ENCODE assay signal across 11 cellular contexts in genomic region chr1:12556957-12557935, GRCh38.
A peak's percentile ranks its signal among the peaks of the same experiment; 100 is the strongest.
DNase-seq lines count a peak whose midpoint lies in the region; ATAC-seq and TF ChIP-seq lines count a peak whose summit lies in the region.
"Had no signal": no experiment of that assay in that cellular context is flagged by ENCODE, and none has a peak within 500 bp of the region (broad histone marks: within the 10 kb centered on the region; RNA-seq: fewer than 3 reads in every experiment).

No MANE protein-coding gene starts in this region.

- no peaks in the 10 kb centered on the region for H3K9me3 ChIP-seq in ascending aorta
- no peaks in the 10 kb centered on the region for H3K9me3 ChIP-seq in right lobe of liver

- peaks cover 16 to 46% of the 10 kb centered on the region in 2 donors for H3K4me1 ChIP-seq in ascending aorta
- H3K4me1 ChIP-seq in right lobe of liver = no peaks in the 10 kb centered on the region

- peaks cover 7% of the 10 kb centered on the region in 2 donors for H3K4me1 Mint-ChIP-seq in stimulated activated naive B cell treated with anti-CD40 and anti-IgM and Interleukin-4, amounts not matched to agents 10 μg/mL and 1 μg/mL and 100 μg/mL, for 72 hours
- H3K4me1 Mint-ChIP-seq in activated T-helper 1 cell treated with anti-CD3 and anti-CD28 coated beads, Interleukin-12 subunit alpha, Interleukin-12 subunit beta, Interleukin-2, Interleukin-4 antibody, amounts not matched to agents 30 ng/mL and 10 ng/mL and 1 ng/mL, durations not matched to agents 14 hours and 24 hours and 36 hours (ENCODE audit: low read depth) = no peaks in the 10 kb centered on the region

- no peak for TF ChIP-seq CTCF in ascending aorta (IDR thresholded peaks at IDR 0.05)
- TF ChIP-seq CTCF in right lobe of liver (IDR thresholded peaks at IDR 0.05) = no peak

- H3K27me3 Mint-ChIP-seq in stimulated activated naive B cell treated with anti-CD40 and anti-IgM and Interleukin-4, amounts not matched to agents 10 μg/mL and 1 μg/mL and 100 μg/mL, for 72 hours = peaks cover 0 to 6% of the 10 kb centered on the region in 2 donors
- H3K27me3 Mint-ChIP-seq in activated T-helper 1 cell treated with anti-CD3 and anti-CD28 coated beads, Interleukin-12 subunit alpha, Interleukin-12 subunit beta, Interleukin-2, Interleukin-4 antibody, amounts not matched to agents 30 ng/mL and 10 ng/mL and 1 ng/mL, durations not matched to agents 14 hours and 24 hours and 36 hours (ENCODE audit: insufficient read depth) = peaks cover 2% of the 10 kb centered on the region
- H3K27me3 Mint-ChIP-seq: activated naive CD8-positive, alpha-beta T cell treated with anti-CD3 and anti-CD28 coated beads, Interleukin-2, amount 50 U/mL, for 24 hours had no signal

- no peak overlapping the region for H3K27ac Mint-ChIP-seq in stimulated activated naive B cell treated with anti-CD40 and anti-IgM and Interleukin-4, amounts not matched to agents 10 μg/mL and 1 μg/mL and 100 μg/mL, for 72 hours
- no peak overlapping the region for H3K27ac Mint-ChIP-seq in activated T-helper 1 cell treated with anti-CD3 and anti-CD28 coated beads, Interleukin-12 subunit alpha, Interleukin-12 subunit beta, Interleukin-2, Interleukin-4 antibody, amounts not matched to agents 30 ng/mL and 10 ng/mL and 1 ng/mL, durations not matched to agents 14 hours and 24 hours and 36 hours
- H3K27ac Mint-ChIP-seq: activated naive CD8-positive, alpha-beta T cell treated with anti-CD3 and anti-CD28 coated beads, Interleukin-2, amount 50 U/mL, for 24 hours had no signal

- H3K27ac ChIP-seq in ascending aorta = peak overlapping the region; percentile 85 to 91
- peak overlapping the region in 1 of 3 donors; percentile 26 for H3K27ac ChIP-seq in right lobe of liver
- H3K27ac ChIP-seq in skin epidermis = peak overlapping the region in 13 of 21 experiments; percentile 24 to 75 (median 47)

- WGBS in right lobe of liver (ENCODE audit: insufficient coverage, low coverage, low lambda C conversion rate, missing lambda C conversion rate) = 67% methylated on average over 4 of the region's 17 CpGs

- ATAC-seq in right lobe of liver = no peak
- ATAC-seq in stimulated activated naive B cell treated with anti-CD40 and anti-IgM and Interleukin-4, amounts not matched to agents 10 μg/mL and 1 μg/mL and 100 μg/mL, for 72 hours (replicated peaks) = no peak
- ATAC-seq: activated naive CD8-positive, alpha-beta T cell treated with anti-CD3 and anti-CD28 coated beads, Interleukin-2, amount 50 U/mL, for 24 hours had no signal

- H3K27me3 ChIP-seq in ascending aorta = no peaks in the 10 kb centered on the region
- H3K27me3 ChIP-seq in right lobe of liver = no peaks in the 10 kb centered on the region

- peaks cover 5 to 8% of the 10 kb centered on the region in 2 donors for H3K9me3 Mint-ChIP-seq in stimulated activated naive B cell treated with anti-CD40 and anti-IgM and Interleukin-4, amounts not matched to agents 10 μg/mL and 1 μg/mL and 100 μg/mL, for 72 hours
- H3K9me3 Mint-ChIP-seq in activated T-helper 1 cell treated with anti-CD3 and anti-CD28 coated beads, Interleukin-12 subunit alpha, Interleukin-12 subunit beta, Interleukin-2, Interleukin-4 antibody, amounts not matched to agents 30 ng/mL and 10 ng/mL and 1 ng/mL, durations not matched to agents 14 hours and 24 hours and 36 hours = peaks cover 2% of the 10 kb centered on the region

- DNase-seq in EH (ENCODE audit: low read depth) (peak; percentile 79), ascending aorta (ENCODE audit: low spot score in 2 of 2) (no peak), right lobe of liver (peak in 2 of 3 donors; percentile 17 to 29), SIG-M5 treated with dmso at 0.1 percent for 504 hours (lab: John Stamatoyannopoulos, UW; ENCODE audit: unreplicated experiment) (no peak), NCI-H1105 (lab: John Stamatoyannopoulos, UW) (no peak)
- DNase-seq in stimulated activated naive B cell treated with anti-CD40 and anti-IgM and Interleukin-4, amounts not matched to agents 10 μg/mL and 1 μg/mL and 100 μg/mL, for 72 hours = no peak
- no peak for DNase-seq in activated T-helper 1 cell treated with anti-CD3 and anti-CD28 coated beads, Interleukin-12 subunit alpha, Interleukin-12 subunit beta, Interleukin-2, Interleukin-4 antibody, amounts not matched to agents 30 ng/mL and 10 ng/mL and 1 ng/mL, durations not matched to agents 14 hours and 24 hours and 36 hours (ENCODE audit: low spot score)
- DNase-seq: activated CD4-positive, alpha-beta T cell treated with anti-CD3 and anti-CD28 coated beads, Interleukin-2, amount 50 U/mL, for 4 hours; activated naive CD8-positive, alpha-beta T cell treated with anti-CD3 and anti-CD28 coated beads, Interleukin-2, amount 50 U/mL, for 24 hours; NCI-H526 treated with DMSO at 0.1 percent for 48 hours had no signal

- no peak for TF ChIP-seq POLR2A in right lobe of liver (IDR thresholded peaks at IDR 0.05)

- H3K4me3 ChIP-seq in ascending aorta (no peak overlapping the region), right lobe of liver (no peak overlapping the region), skin epidermis (no peak overlapping the region)

- H3K4me3 Mint-ChIP-seq in stimulated activated naive B cell treated with anti-CD40 and anti-IgM and Interleukin-4, amounts not matched to agents 10 μg/mL and 1 μg/mL and 100 μg/mL, for 72 hours = no peak overlapping the region
- H3K4me3 Mint-ChIP-seq in activated T-helper 1 cell treated with anti-CD3 and anti-CD28 coated beads, Interleukin-12 subunit alpha, Interleukin-12 subunit beta, Interleukin-2, Interleukin-4 antibody, amounts not matched to agents 30 ng/mL and 10 ng/mL and 1 ng/mL, durations not matched to agents 14 hours and 24 hours and 36 hours = no peak overlapping the region
- H3K4me3 Mint-ChIP-seq: activated naive CD8-positive, alpha-beta T cell treated with anti-CD3 and anti-CD28 coated beads, Interleukin-2, amount 50 U/mL, for 24 hours had no signal

- H3K36me3 ChIP-seq in ascending aorta (no peaks in the 10 kb centered on the region), right lobe of liver (no peaks in the 10 kb centered on the region)

- intact Hi-C loops in ascending aorta (cut with DNase I) (loop anchor here (2.0 kb wide), 1 partner anchor 40 kb away; no protein-coding TSS in a partner anchor), right lobe of liver (cut with DNase I) (no loop called here)
- intact Hi-C loops in activated T-helper 1 cell treated with anti-CD3 and anti-CD28 coated beads, Interleukin-12 subunit alpha, Interleukin-12 subunit beta, Interleukin-2, Interleukin-4 antibody, amounts not matched to agents 30 ng/mL and 10 ng/mL and 1 ng/mL, durations not matched to agents 14 hours and 24 hours and 36 hours (cut with micrococcal nuclease) = no loop called here

- peaks cover under 1 to 4% of the 10 kb centered on the region in 2 donors for H3K36me3 Mint-ChIP-seq in stimulated activated naive B cell treated with anti-CD40 and anti-IgM and Interleukin-4, amounts not matched to agents 10 μg/mL and 1 μg/mL and 100 μg/mL, for 72 hours
- H3K36me3 Mint-ChIP-seq in activated T-helper 1 cell treated with anti-CD3 and anti-CD28 coated beads, Interleukin-12 subunit alpha, Interleukin-12 subunit beta, Interleukin-2, Interleukin-4 antibody, amounts not matched to agents 30 ng/mL and 10 ng/mL and 1 ng/mL, durations not matched to agents 14 hours and 24 hours and 36 hours (ENCODE audit: low read depth) = peaks cover under 1% of the 10 kb centered on the region

Comparison
In these comparisons a context has a peak if more than half of its experiments do, and no peak if none do; other contexts are left out.
1. DNase-seq: peak in EH (single experiment) and right lobe of liver (2 of 3); none in ascending aorta (0 of 2), stimulated activated naive B cell treated with anti-CD40 and anti-IgM and Interleukin-4, amounts not matched to agents 10 μg/mL and 1 μg/mL and 100 μg/mL, for 72 hours (single experiment), SIG-M5 treated with dmso at 0.1 percent for 504 hours (single experiment), NCI-H1105 (single experiment) and activated T-helper 1 cell treated with anti-CD3 and anti-CD28 coated beads, Interleukin-12 subunit alpha, Interleukin-12 subunit beta, Interleukin-2, Interleukin-4 antibody, amounts not matched to agents 30 ng/mL and 10 ng/mL and 1 ng/mL, durations not matched to agents 14 hours and 24 hours and 36 hours (single experiment).